Comparison of ENCODE assay signal across 16 cellular contexts in genomic region chrX:137749282-137749681, GRCh38.
"Had no signal": no experiment of that assay in that cellular context is flagged by ENCODE, and none has a peak within 500 bp of the region (broad histone marks: within the 10 kb centered on the region; RNA-seq: fewer than 3 reads in every experiment).

No MANE protein-coding gene starts in this region.

- DNase-seq: activated CD4-positive, alpha-beta T cell treated with anti-CD3 and anti-CD28 coated beads for 36 hours; activated CD4-positive, alpha-beta T cell treated with anti-CD3 and anti-CD28 coated beads, Interleukin-2, amount 50 U/mL, for 48 hours; activated gamma-delta T cell; adrenal gland; effector CD4-positive, alpha-beta T cell; esophagus squamous epithelium; heart right ventricle; midbrain; nephron progenitor cell; stimulated activated CD4-positive, alpha-beta T cell treated with anti-CD3 and anti-CD28 coated beads, Interleukin-12 subunit alpha, Interleukin-12 subunit beta, amount 100 ng/mL, for 4 hours; stimulated activated CD4-positive, alpha-beta T cell treated with anti-CD3 and anti-CD28 coated beads, Interleukin-1b, Interleukin-23, amount 100 ng/mL, for 48 hours; stimulated activated CD8-positive, alpha-beta memory T cell treated with anti-CD3 and anti-CD28 coated beads, Interleukin-4, amount 100 ng/mL, for 48 hours; stimulated activated naive CD4-positive, alpha-beta T cell; upper lobe of right lung had no signal

- H3K4me1 Mint-ChIP-seq: activated CD4-positive, alpha-beta T cell treated with anti-CD3 and anti-CD28 coated beads for 36 hours; activated naive CD4-positive, alpha-beta T cell treated with anti-CD3 and anti-CD28 coated beads, Interleukin-2, amount 50 U/mL, for 24 hours had no signal

- H3K27me3 Mint-ChIP-seq: activated CD4-positive, alpha-beta T cell treated with anti-CD3 and anti-CD28 coated beads for 36 hours had no signal

- H3K36me3 Mint-ChIP-seq: activated naive CD4-positive, alpha-beta T cell treated with anti-CD3 and anti-CD28 coated beads, Interleukin-2, amount 50 U/mL, for 24 hours had no signal

- ATAC-seq: activated CD4-positive, alpha-beta T cell treated with anti-CD3 and anti-CD28 coated beads for 36 hours; heart right ventricle; left lobe of liver; upper lobe of right lung had no signal

- H3K27ac Mint-ChIP-seq: activated CD4-positive, alpha-beta T cell treated with anti-CD3 and anti-CD28 coated beads for 36 hours; activated naive CD4-positive, alpha-beta T cell treated with anti-CD3 and anti-CD28 coated beads, Interleukin-2, amount 50 U/mL, for 24 hours; nephron progenitor cell had no signal

- H3K4me3 Mint-ChIP-seq: activated CD4-positive, alpha-beta T cell treated with anti-CD3 and anti-CD28 coated beads for 36 hours; activated naive CD4-positive, alpha-beta T cell treated with anti-CD3 and anti-CD28 coated beads, Interleukin-2, amount 50 U/mL, for 24 hours; nephron progenitor cell had no signal

- H3K9me3 Mint-ChIP-seq: activated naive CD4-positive, alpha-beta T cell treated with anti-CD3 and anti-CD28 coated beads, Interleukin-2, amount 50 U/mL, for 24 hours had no signal
